In genomic region chr5:78472469-78473106, GRCh38 we compare ENCODE assay signal across 11 cellular contexts.
DNase-seq lines count a peak whose midpoint lies in the region; ATAC-seq and TF ChIP-seq lines count a peak whose summit lies in the region.
"Had no signal": no experiment of that assay in that cellular context is flagged by ENCODE, and none has a peak within 500 bp of the region (broad histone marks: within the 10 kb centered on the region; RNA-seq: fewer than 3 reads in every experiment).

No MANE protein-coding gene starts in this region.

- no peak overlapping the region for H3K4me3 Mint-ChIP-seq in type B pancreatic cell
- H3K4me3 Mint-ChIP-seq: activated T-cell treated with anti-CD3 and anti-CD28 coated beads, Interleukin-2, amount 50 U/mL, for 24 hours; T-helper 17 cell had no signal

- no peak overlapping the region for H3K27ac Mint-ChIP-seq in type B pancreatic cell
- H3K27ac Mint-ChIP-seq: activated T-cell treated with anti-CD3 and anti-CD28 coated beads, Interleukin-2, amount 50 U/mL, for 24 hours; T-helper 17 cell had no signal

- no peak for TF ChIP-seq CTCF in right atrium auricular region (IDR thresholded peaks at IDR 0.05)
- peak; percentile 35 for TF ChIP-seq CTCF in fibroblast of the aortic adventitia (IDR thresholded peaks at IDR 0.05; ENCODE audit: insufficient read depth, low read length)
- TF ChIP-seq CTCF in type B pancreatic cell (conservative IDR thresholded peaks at IDR 0.05) = peak; percentile 43
- no peak for TF ChIP-seq CTCF in GM13976 (IDR thresholded peaks at IDR 0.05; ENCODE audit: borderline replicate concordance, control extremely low read depth, extremely low read depth, insufficient read depth, missing control alignments)

- H3K27me3 ChIP-seq in right atrium auricular region = no peaks in the 10 kb centered on the region
- H3K27me3 ChIP-seq: BLaER1 had no signal

- peaks cover 0 to 3% of the 10 kb centered on the region in 2 donors for H3K4me1 ChIP-seq in right atrium auricular region
- H3K4me1 ChIP-seq: BLaER1 had no signal

- H3K36me3 ChIP-seq in right atrium auricular region = no peaks in the 10 kb centered on the region

- H3K9me3 ChIP-seq in right atrium auricular region = no peaks in the 10 kb centered on the region
- H3K9me3 ChIP-seq: BLaER1 had no signal

- DNase-seq in Right ventricle myocardium inferior (ENCODE audit: missing footprints) (no peak), right atrium auricular region (ENCODE audit: low spot score) (no peak), RPMI7951 (ENCODE audit: low read depth) (peak; percentile 36), fibroblast of the aortic adventitia (ENCODE audit: low read depth) (peak; percentile 38), type B pancreatic cell (ENCODE audit: extremely low spot score, unreplicated experiment) (no peak), NCI-H526 treated with DMSO at 0.1 percent for 48 hours (lab: John Stamatoyannopoulos, UW) (no peak), GM13976 (ENCODE audit: low spot score) (no peak)
- no peak for DNase-seq in effector CD8-positive, alpha-beta T cell (lab: John Stamatoyannopoulos, UW)
- DNase-seq: activated T-cell treated with anti-CD3 and anti-CD28 coated beads, Interleukin-2, amount 50 U/mL, for 24 hours; T-helper 17 cell had no signal

- no peaks in the 10 kb centered on the region for H3K27me3 Mint-ChIP-seq in type B pancreatic cell
- H3K27me3 Mint-ChIP-seq: activated T-cell treated with anti-CD3 and anti-CD28 coated beads, Interleukin-2, amount 50 U/mL, for 24 hours; T-helper 17 cell had no signal

- H3K36me3 Mint-ChIP-seq in type B pancreatic cell = no peaks in the 10 kb centered on the region

- ATAC-seq in Right ventricle myocardium inferior = peak; percentile 46
- ATAC-seq: T-helper 17 cell had no signal

- H3K4me3 ChIP-seq in right atrium auricular region (no peak overlapping the region), fibroblast of the aortic adventitia (ENCODE audit: low read depth, low read length) (no peak overlapping the region)
- H3K4me3 ChIP-seq: BLaER1 had no signal

- no peaks in the 10 kb centered on the region for H3K9me3 Mint-ChIP-seq in type B pancreatic cell
- H3K9me3 Mint-ChIP-seq: activated T-cell treated with anti-CD3 and anti-CD28 coated beads, Interleukin-2, amount 50 U/mL, for 24 hours had no signal

- H3K27ac ChIP-seq in right atrium auricular region = no peak overlapping the region
- H3K27ac ChIP-seq: BLaER1 had no signal

- in situ Hi-C loops in GM13976 (cut with MboI; ENCODE audit: low sequenced_read_pairs, unreplicated experiment) = no loop called here

- intact Hi-C loops in Right ventricle myocardium inferior (cut with DNase I) = no loop called here

- H3K4me1 Mint-ChIP-seq in type B pancreatic cell (ENCODE audit: unreplicated experiment) = peaks cover 5% of the 10 kb centered on the region

Comparison
In these comparisons a context has a peak if more than half of its experiments do, and no peak if none do; other contexts are left out.
1. DNase-seq: peak in RPMI7951 (single experiment) and fibroblast of the aortic adventitia (single experiment); none in Right ventricle myocardium inferior (single experiment), right atrium auricular region (single experiment), type B pancreatic cell (single experiment), effector CD8-positive, alpha-beta T cell (single experiment), NCI-H526 treated with DMSO at 0.1 percent for 48 hours (single experiment) and GM13976 (single experiment).
2. CTCF ChIP-seq: peak in fibroblast of the aortic adventitia (single experiment) and type B pancreatic cell (single experiment); none in right atrium auricular region (0 of 2) and GM13976 (single experiment).